ENCODE assay signal across 22 cellular contexts in genomic region chr16:7605812-7606211, GRCh38.
"Had no signal": no experiment of that assay in that cellular context is flagged by ENCODE, and none has a peak within 500 bp of the region (broad histone marks: within the 10 kb centered on the region; RNA-seq: fewer than 3 reads in every experiment).

No MANE protein-coding gene starts in this region.

- H3K27me3 ChIP-seq: MG63, SJCRH30 had no signal

- ATAC-seq: HepG2 had no signal

- H3K27ac ChIP-seq: SJCRH30 had no signal

- H3K36me3 ChIP-seq: MG63, SJCRH30 had no signal

- DNase-seq: IMR-90, Karpas-422, KG1, MG63, NCI-H1092, NCI-H1105 treated with DMSO at 0.1 percent for 48 hours, NCI-H1417 treated with DMSO at 0.1 percent for 48 hours, NCI-H146, NCI-H1694 treated with DMSO at 0.1 percent for 48 hours, NCI-H1930, NCI-H2081 treated with DMSO at 0.1 percent for 48 hours, NCI-H2171, NCI-H226, NCI-H446, NCI-H510A, NCI-H524 treated with DMSO at 0.1 percent for 48 hours, NCI-H69, NCI-H774, RPMI8226, SHP77 treated with DMSO at 0.1 percent for 48 hours, SJCRH30 had no signal

- H3K9me3 ChIP-seq: MG63, SJCRH30 had no signal

- H3K4me3 ChIP-seq: MG63, SJCRH30 had no signal
